In the genomic region with DNA sequence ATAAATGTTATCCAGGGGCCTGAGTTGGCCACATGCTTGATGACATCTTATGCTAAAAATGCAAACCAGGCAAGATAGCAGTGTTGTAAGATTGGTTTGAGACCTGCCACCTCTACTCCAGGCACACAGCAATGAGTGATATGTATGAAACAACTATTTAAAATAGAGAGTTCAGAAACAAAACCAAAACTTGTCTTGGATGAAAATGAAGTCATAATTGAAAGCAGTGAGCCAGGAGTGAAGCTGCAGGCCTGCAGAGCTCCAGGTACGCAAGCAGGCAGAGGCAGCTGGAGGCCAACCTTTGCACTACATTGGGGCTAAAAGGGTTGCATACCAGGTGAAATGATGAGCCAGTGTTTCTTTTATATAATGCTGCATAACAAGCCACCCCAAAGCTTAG, we compare ENCODE assay signal across 22 cellular contexts.
"Had no signal": no experiment of that assay in that cellular context is flagged by ENCODE, and none has a peak within 500 bp of the region (broad histone marks: within the 10 kb centered on the region; RNA-seq: fewer than 3 reads in every experiment).

No MANE protein-coding gene starts in this region.

- ATAC-seq: Panc1, PC-3, SK-N-SH treated with all-trans-retinoic acid at 6 μM for 48 hours had no signal

- H3K4me3 ChIP-seq: MG63 had no signal

- H3K36me3 ChIP-seq: MG63 had no signal

- H3K27me3 ChIP-seq: MG63 had no signal

- H3K9me3 ChIP-seq: MG63 had no signal

- H3K27ac ChIP-seq: RWPE1 had no signal

- DNase-seq: IMR-90; Karpas-422; KG1; MG63; NCI-H1048; NCI-H1105; NCI-H1417; NCI-H1436 treated with DMSO at 0.1 percent for 48 hours; NCI-H1694; NCI-H187 treated with DMSO at 0.1 percent for 48 hours; NCI-H2029 treated with DMSO at 0.1 percent for 48 hours; NCI-H2171 treated with DMSO at 0.1 percent for 48 hours; NCI-H524; NCI-H526 treated with DMSO at 0.1 percent for 48 hours; NCI-H748 treated with DMSO at 0.1 percent for 48 hours; NK-92 treated with Interleukin-12 subunit alpha and Interleukin-12 subunit beta, amount 100 ng/mL, for 24 hours; PC-3; SHP77; T-helper 1 cell had no signal
